In the genomic region with DNA sequence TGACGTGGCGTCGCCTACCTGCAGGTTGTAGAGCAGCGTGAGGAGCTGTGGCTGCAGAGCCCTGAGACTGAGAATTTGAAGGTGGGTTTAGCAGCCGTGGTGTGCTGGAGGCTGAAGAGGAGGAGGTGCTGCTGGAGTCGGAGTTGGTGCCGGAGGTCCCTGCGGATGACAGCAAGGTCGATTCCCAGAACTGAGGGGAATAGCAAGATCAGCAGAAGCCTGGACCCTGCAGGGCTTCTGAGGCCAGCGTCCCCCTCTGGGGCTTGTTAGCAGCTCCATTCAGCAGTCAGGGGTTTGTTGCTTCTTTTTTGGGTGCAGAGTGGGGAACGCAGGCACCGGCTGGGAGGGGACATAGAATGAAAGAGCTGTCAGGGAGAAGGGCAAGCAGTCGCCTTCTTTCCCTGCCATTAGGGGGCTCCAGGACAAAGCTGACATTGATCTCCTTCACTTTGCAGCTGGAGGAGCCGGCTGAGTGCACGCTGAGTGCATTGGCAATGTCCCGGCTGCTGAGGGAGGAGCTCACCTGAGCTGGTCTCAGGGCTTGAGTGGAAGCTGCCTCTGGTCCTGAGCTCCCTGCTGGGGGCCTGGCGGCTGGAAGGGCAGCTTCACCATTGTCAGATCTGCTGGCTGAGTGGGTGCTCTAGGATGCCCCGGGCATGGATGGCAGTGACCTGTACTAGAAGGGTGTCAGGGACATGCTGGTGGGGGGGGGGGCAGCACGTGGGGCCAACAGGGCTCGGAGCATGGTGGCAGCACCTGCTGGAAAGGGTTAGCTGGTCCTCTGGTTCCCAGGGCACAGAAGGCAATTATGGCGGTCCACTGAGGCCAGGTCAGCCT, we compare ENCODE assay signal across 9 cellular contexts. TPM values are rescaled to one million over a fixed set of nuclear protein-coding genes. Genes with fewer than 3 reads are reported as not detected.
A peak's percentile ranks its signal among the peaks of the same experiment; 100 is the strongest.
DNase-seq lines count a peak whose midpoint lies in the region; ATAC-seq and TF ChIP-seq lines count a peak whose summit lies in the region.
"Had no signal": no experiment of that assay in that cellular context is flagged by ENCODE, and none has a peak within 500 bp of the region (broad histone marks: within the 10 kb centered on the region; RNA-seq: fewer than 3 reads in every experiment).

No MANE protein-coding gene starts in this region.

- H3K36me3 Mint-ChIP-seq in activated T-cell treated with anti-CD3 and anti-CD28 coated beads, Interleukin-2, amount 50 U/mL, for 4 hours (ENCODE audit: insufficient read depth) = no peaks in the 10 kb centered on the region

- TF ChIP-seq CTCF in 22Rv1 (IDR thresholded peaks at IDR 0.05) (peak; percentile 27; the same call in 1 of the 2 replicates), GM12864 (IDR thresholded peaks at IDR 0.05; ENCODE audit: low read depth, low read length, missing control alignments) (peak; percentile 34), fibroblast of mammary gland (conservative IDR thresholded peaks at IDR 0.05; ENCODE audit: control insufficient read depth, insufficient read depth, low read depth, low read length) (peak; percentile 8)

- DNase-seq in GM12864 (ENCODE audit: low read depth) (no peak), NCI-H510A treated with DMSO at 0.1 percent for 48 hours (lab: John Stamatoyannopoulos, UW) (peak; percentile 32), fibroblast of mammary gland (ENCODE audit: low read depth) (no peak), occipital lobe (lab: John Stamatoyannopoulos, UW) (no peak)
- no peak for DNase-seq in activated CD8-positive, alpha-beta memory T cell treated with anti-CD3 and anti-CD28 coated beads, Interleukin-2, amount 50 U/mL, for 4 hours
- no peak for DNase-seq in activated T-cell treated with anti-CD3 and anti-CD28 coated beads, Interleukin-2, amount 50 U/mL, for 4 hours

- H3K4me1 Mint-ChIP-seq in activated T-cell treated with anti-CD3 and anti-CD28 coated beads, Interleukin-2, amount 50 U/mL, for 4 hours (ENCODE audit: low read depth) = peaks cover 12% of the 10 kb centered on the region

- H3K9me3 Mint-ChIP-seq in activated T-cell treated with anti-CD3 and anti-CD28 coated beads, Interleukin-2, amount 50 U/mL, for 4 hours = no peaks in the 10 kb centered on the region

- H3K4me3 ChIP-seq in GM12864 (ENCODE audit: low read depth, low read length) (no peak overlapping the region), fibroblast of mammary gland (ENCODE audit: control insufficient read depth, low read depth, low read length) (no peak overlapping the region)

- H3K4me3 Mint-ChIP-seq in activated T-cell treated with anti-CD3 and anti-CD28 coated beads, Interleukin-2, amount 50 U/mL, for 4 hours = no peak overlapping the region

- peaks cover 32% of the 10 kb centered on the region for H3K27me3 Mint-ChIP-seq in activated T-cell treated with anti-CD3 and anti-CD28 coated beads, Interleukin-2, amount 50 U/mL, for 4 hours (ENCODE audit: low read depth)

- no peak for ATAC-seq in GM19463 (IDR thresholded peaks at IDR 0.05; ENCODE audit: unreplicated experiment)
- ATAC-seq in activated T-cell treated with anti-CD3 and anti-CD28 coated beads, Interleukin-2, amount 50 U/mL, for 4 hours = no peak

- no peak overlapping the region for H3K27ac ChIP-seq in 22Rv1

RNA-seq across cellular contexts. Expression of gene OBP2B, which starts 20.8 kb away (rescaled TPM):
- not detected for total RNA-seq in occipital lobe
- total RNA-seq in activated T-cell treated with anti-CD3 and anti-CD28 coated beads, Interleukin-2, amount 50 U/mL, for 4 hours = not detected
- total RNA-seq: T-helper 2 cell treated with Interferon-gamma antibody and Interleukin-4, amounts not matched to agents 100 ng/mL and 5 ng/mL, for 36 hours had no signal

RNA-seq across cellular contexts. Expression of gene GBGT1, which starts 24.5 kb away (rescaled TPM):
- total RNA-seq in occipital lobe = 8.1 TPM
- total RNA-seq in activated T-cell treated with anti-CD3 and anti-CD28 coated beads, Interleukin-2, amount 50 U/mL, for 4 hours = 1 to 10 TPM; 3.0 to 3.3 (median 3.2) TPM
